In the genomic region with DNA sequence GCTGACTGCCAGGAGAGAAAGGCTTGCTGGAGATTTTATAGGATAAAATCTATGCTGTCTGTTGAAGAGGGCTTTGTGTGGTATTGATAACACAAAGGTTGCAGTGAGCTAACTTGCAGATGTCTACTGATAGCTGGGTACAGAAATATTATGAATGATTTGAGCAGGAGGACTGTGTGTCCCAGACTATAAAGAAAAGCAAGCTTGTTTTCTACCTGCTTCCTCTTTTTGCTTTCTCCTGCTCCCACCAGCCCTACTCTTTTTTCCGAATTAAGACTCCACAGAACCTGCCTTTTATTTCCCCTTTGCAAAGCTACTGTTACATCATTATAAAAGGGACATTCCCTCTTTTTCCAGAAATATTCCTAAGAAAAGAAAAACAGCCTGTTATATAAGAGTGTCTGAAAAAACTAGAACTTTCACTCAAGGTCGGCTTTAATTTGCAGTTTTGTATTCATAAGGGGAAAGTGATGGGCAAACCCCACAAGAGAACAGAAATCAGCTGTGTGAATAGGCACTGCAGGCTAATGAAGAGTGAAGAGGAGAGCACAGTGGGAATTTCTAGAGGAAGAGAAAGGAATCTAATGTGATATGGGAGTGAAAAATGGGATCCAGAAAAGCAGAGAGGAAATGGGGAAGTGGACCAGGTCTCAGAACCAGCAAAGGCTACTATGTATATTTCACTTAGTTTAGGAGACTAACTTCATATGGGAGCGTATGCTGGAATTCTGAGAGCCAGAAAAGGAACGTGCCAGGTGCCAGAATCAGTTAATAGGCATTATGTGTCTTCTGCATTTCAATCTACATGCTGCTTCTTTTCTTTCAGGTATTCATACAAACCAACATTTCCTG, we compare ENCODE assay signal across 16 cellular contexts. TPM values are rescaled to one million over a fixed set of nuclear protein-coding genes. Genes with fewer than 3 reads are reported as not detected.
DNase-seq lines count a peak whose midpoint lies in the region; ATAC-seq and TF ChIP-seq lines count a peak whose summit lies in the region.
"Had no signal": no experiment of that assay in that cellular context is flagged by ENCODE, and none has a peak within 500 bp of the region (broad histone marks: within the 10 kb centered on the region; RNA-seq: fewer than 3 reads in every experiment).

No MANE protein-coding gene starts in this region.

- 64% methylated on average over 4 of the region's 4 CpGs for WGBS in mesenchymal stem cell
- WGBS in thyroid gland, 2 donors: 55 to 67% methylated on average over 4 of the region's 4 CpGs

- TF ChIP-seq CTCF in thyroid gland (IDR thresholded peaks at IDR 0.05): no peak

- no peaks in the 10 kb centered on the region for H3K79me1 ChIP-seq in mesenchymal stem cell (replicated peaks; ENCODE audit: low read length, poor library complexity, severe bottlenecking)

- H3K4ac ChIP-seq in mesenchymal stem cell (ENCODE audit: low read depth in 1 of 2, low read length in 2 of 2): no peak overlapping the region

- H3K27me3 ChIP-seq in rectal smooth muscle tissue (ENCODE audit: control insufficient read depth, insufficient read depth, low read length): no peaks in the 10 kb centered on the region
- peaks cover 36 to 57% of the 10 kb centered on the region in 2 experiments for H3K27me3 ChIP-seq in mesenchymal stem cell (ENCODE audit: control insufficient read depth in 1 of 2, insufficient read depth in 1 of 2, low read length in 2 of 2)
- no peaks in the 10 kb centered on the region for H3K27me3 ChIP-seq in thyroid gland

- H3K4me1 ChIP-seq in rectal smooth muscle tissue (ENCODE audit: control insufficient read depth, insufficient read depth, low read length) (no peaks in the 10 kb centered on the region), mesenchymal stem cell (ENCODE audit: control insufficient read depth, insufficient read depth, low read depth, low read length) (no peaks in the 10 kb centered on the region), thyroid gland (peaks cover 16 to 18% of the 10 kb centered on the region in 2 donors)

- no peak overlapping the region for H3K18ac ChIP-seq in mesenchymal stem cell (ENCODE audit: low read depth in 1 of 2, low read length in 2 of 2)

- DNase-seq in mesenchymal stem cell: no peak
- DNase-seq in thyroid gland: no peak
- DNase-seq in germinal center (ENCODE audit: low spot score): no peak
- DNase-seq: activated CD4-positive, alpha-beta T cell treated with anti-CD3 and anti-CD28 coated beads, Interleukin-2, amount 50 U/mL, for 1 hour; activated naive CD4-positive, alpha-beta T cell treated with anti-CD3 and anti-CD28 coated beads, Interleukin-2, amount 10 ng/mL, durations not matched to agents 7 days and 5 days; mammary epithelial cell; NCI-H187; T-cell had no signal

- no peak overlapping the region for H2AFZ ChIP-seq in mesenchymal stem cell (ENCODE audit: low read depth, low read length)

- no peak overlapping the region for H4K91ac ChIP-seq in mesenchymal stem cell (ENCODE audit: low read length)

- H2BK5ac ChIP-seq in mesenchymal stem cell (ENCODE audit: low read depth, low read length, poor library complexity, severe bottlenecking): no peak overlapping the region

- H4K8ac ChIP-seq in mesenchymal stem cell (ENCODE audit: low read length): no peak overlapping the region

- no peak overlapping the region for H3K23ac ChIP-seq in mesenchymal stem cell (ENCODE audit: low read length in 2 of 2)

- H3K4me3 ChIP-seq in rectal smooth muscle tissue (ENCODE audit: low read length) (no peak overlapping the region), mesenchymal stem cell (ENCODE audit: insufficient read depth in 1 of 2, low read depth in 1 of 2, low read length in 2 of 2) (no peak overlapping the region), thyroid gland (replicated peaks in 1 of 3) (no peak overlapping the region)

- H3K27ac ChIP-seq in rectal smooth muscle tissue (ENCODE audit: low read depth, low read length): peak overlapping the region; percentile 12
- H3K27ac ChIP-seq in mesenchymal stem cell (ENCODE audit: low read length, poor library complexity, severe bottlenecking): no peak overlapping the region
- no peak overlapping the region for H3K27ac ChIP-seq in thyroid gland

- H3K4me2 ChIP-seq in mesenchymal stem cell (ENCODE audit: low read length, poor library complexity, severe bottlenecking): no peak overlapping the region

- H3K9ac ChIP-seq in rectal smooth muscle tissue (ENCODE audit: low read length) (no peak overlapping the region), mesenchymal stem cell (ENCODE audit: low read length) (no peak overlapping the region)

- TF ChIP-seq POLR2A in thyroid gland (IDR thresholded peaks at IDR 0.05): no peak

- H3K9me3 ChIP-seq in mesenchymal stem cell (ENCODE audit: control insufficient read depth, low read length) (peaks cover 2% of the 10 kb centered on the region), thyroid gland (no peaks in the 10 kb centered on the region)

- no peak overlapping the region for H2AK5ac ChIP-seq in mesenchymal stem cell (ENCODE audit: low read length, severe bottlenecking)

- no peak overlapping the region for H2BK120ac ChIP-seq in mesenchymal stem cell (ENCODE audit: low read depth, low read length)

- peak; percentile 58 for ATAC-seq in GM19043 (IDR thresholded peaks at IDR 0.05; ENCODE audit: low read depth, unreplicated experiment)
- ATAC-seq in HG02610 (IDR thresholded peaks at IDR 0.05; ENCODE audit: unreplicated experiment): peak; percentile 70
- ATAC-seq in HG03469 (IDR thresholded peaks at IDR 0.05; ENCODE audit: unreplicated experiment): peak; percentile 52
- ATAC-seq: esophagus mucosa, HepG2, T-cell had no signal

- no peak overlapping the region for H2BK12ac ChIP-seq in mesenchymal stem cell (ENCODE audit: low read length in 2 of 2)

- H3K14ac ChIP-seq in mesenchymal stem cell (ENCODE audit: low read length in 2 of 2): no peak overlapping the region

- no peaks in the 10 kb centered on the region for H3K36me3 ChIP-seq in rectal smooth muscle tissue (ENCODE audit: control insufficient read depth, insufficient read depth, low read length)
- H3K36me3 ChIP-seq in mesenchymal stem cell (ENCODE audit: control insufficient read depth in 1 of 2, insufficient read depth in 2 of 2, low read depth in 1 of 2, low read length in 2 of 2): no peaks in the 10 kb centered on the region
- H3K36me3 ChIP-seq in thyroid gland: no peaks in the 10 kb centered on the region

- intact Hi-C loops in thyroid gland (cut with DNase I): no loop called here

- no peak overlapping the region for H2BK15ac ChIP-seq in mesenchymal stem cell (ENCODE audit: low read depth, poor library complexity, severe bottlenecking)

RNA-seq across cellular contexts. Expression of a gene that starts 28.2 kb away (rescaled TPM):
- not detected for polyA plus RNA-seq in mesenchymal stem cell (2013, experiment 1 of 2)
- polyA plus RNA-seq in mesenchymal stem cell (2013, experiment 2 of 2): not detected
- not detected for total RNA-seq in thyroid gland
- total RNA-seq: cerebellum, esophagus mucosa, HepG2, mammary epithelial cell, T-cell, temporal lobe had no signal
- polyA plus RNA-seq: HepG2, mammary epithelial cell had no signal

RNA-seq across cellular contexts. Expression of a gene that starts 37.1 kb away (rescaled TPM):
- polyA plus RNA-seq in mesenchymal stem cell (2013, experiment 1 of 2): not detected
- not detected for polyA plus RNA-seq in mesenchymal stem cell (2013, experiment 2 of 2)
- not detected for total RNA-seq in thyroid gland
- total RNA-seq: cerebellum, esophagus mucosa, HepG2, mammary epithelial cell, temporal lobe had no signal
- polyA plus RNA-seq: HepG2, mammary epithelial cell had no signal

RNA-seq across cellular contexts. Expression of a gene that starts 40.0 kb away (rescaled TPM):
- polyA plus RNA-seq in mesenchymal stem cell (2013, experiment 1 of 2): not detected
- not detected for polyA plus RNA-seq in mesenchymal stem cell (2013, experiment 2 of 2)
- not detected for total RNA-seq in thyroid gland
- total RNA-seq: cerebellum, esophagus mucosa, HepG2, mammary epithelial cell, T-cell, temporal lobe had no signal
- polyA plus RNA-seq: HepG2, mammary epithelial cell had no signal

RNA-seq across cellular contexts. Expression of a gene that starts 50.9 kb away (rescaled TPM):
- polyA plus RNA-seq in mesenchymal stem cell (2013, experiment 1 of 2): not detected
- polyA plus RNA-seq in mesenchymal stem cell (2013, experiment 2 of 2): not detected
- not detected for total RNA-seq in thyroid gland
- total RNA-seq: cerebellum, esophagus mucosa, HepG2, mammary epithelial cell, T-cell, temporal lobe had no signal
- polyA plus RNA-seq: HepG2, mammary epithelial cell had no signal
